In the genomic region with DNA sequence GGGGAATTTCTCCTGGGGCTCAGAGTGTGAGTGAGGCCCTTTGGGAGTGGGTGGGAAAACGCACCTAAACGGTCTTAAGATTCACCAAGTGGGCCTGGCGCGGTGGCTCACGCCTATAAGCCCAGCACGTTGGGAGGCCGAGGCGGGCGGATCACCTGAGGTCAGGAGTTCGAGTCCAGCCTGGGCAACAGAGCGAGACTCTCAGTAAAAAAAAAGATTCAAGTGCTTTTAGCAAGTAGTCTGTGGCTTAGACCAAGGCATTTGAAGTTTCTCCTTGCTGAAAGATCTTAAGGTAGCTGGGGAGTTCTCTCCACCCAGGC, we compare ENCODE assay signal across 7 cellular contexts. TPM values are rescaled to one million over a fixed set of nuclear protein-coding genes. Genes with fewer than 3 reads are reported as not detected.
DNase-seq lines count a peak whose midpoint lies in the region; ATAC-seq lines count a peak whose summit lies in the region.

No MANE protein-coding gene starts in this region.

- no peaks in the 10 kb centered on the region for H3K27me3 ChIP-seq in HUES6 (ENCODE audit: control insufficient read depth, insufficient read depth, low read length)

- H3K27ac ChIP-seq in HUES6 (ENCODE audit: low read depth, low read length), result peak overlapping the region; percentile 90

- H3K9ac ChIP-seq in HUES6 (ENCODE audit: low read length), result peak overlapping the region; percentile 98

- DNase-seq in activated T-helper 2 cell treated with anti-CD3 and anti-CD28 coated beads, Interferon-gamma antibody, Interleukin-2, Interleukin-4, amounts not matched to agents 10 μg/mL and 5 μg/mL and 100 μg/mL, durations not matched to agents 14 hours and 24 hours and 36 hours (ENCODE audit: low spot score), result no peak
- no peak for DNase-seq in stimulated activated naive CD8-positive, alpha-beta T cell treated with anti-CD3 and anti-CD28 coated beads, Interleukin-15, amount 100 ng/mL, for 72 hours
- DNase-seq in stimulated activated CD4-positive, alpha-beta T cell treated with anti-CD3 and anti-CD28 coated beads, Interleukin-12 subunit alpha, Interleukin-12 subunit beta, amount 100 ng/mL, for 4 hours, result no peak

- H3K4me3 ChIP-seq in HUES6 (ENCODE audit: low read depth, low read length), result peak overlapping the region; percentile 72
- H3K4me3 ChIP-seq in iPS-18c (ENCODE audit: insufficient read depth, low read depth, low read length), result peak overlapping the region; percentile 86

- no peak for ATAC-seq in stimulated activated naive CD8-positive, alpha-beta T cell treated with anti-CD3 and anti-CD28 coated beads, Interleukin-15, amount 100 ng/mL, for 72 hours
- no peak for ATAC-seq in HG02840 (IDR thresholded peaks at IDR 0.05; ENCODE audit: low FRiP score, unreplicated experiment)
- no peak for ATAC-seq in GM19452 (IDR thresholded peaks at IDR 0.05; ENCODE audit: unreplicated experiment)

- peak overlapping the region; percentile 93 for H3K27ac Mint-ChIP-seq in activated T-helper 2 cell treated with anti-CD3 and anti-CD28 coated beads, Interferon-gamma antibody, Interleukin-2, Interleukin-4, amounts not matched to agents 10 μg/mL and 5 μg/mL and 100 μg/mL, durations not matched to agents 14 hours and 24 hours and 36 hours
- peak overlapping the region; percentile 97 to 99 for H3K27ac Mint-ChIP-seq in stimulated activated naive CD8-positive, alpha-beta T cell treated with anti-CD3 and anti-CD28 coated beads, Interleukin-15, amount 100 ng/mL, for 72 hours

- intact Hi-C loops in activated T-helper 2 cell treated with anti-CD3 and anti-CD28 coated beads, Interferon-gamma antibody, Interleukin-2, Interleukin-4, amounts not matched to agents 10 μg/mL and 5 μg/mL and 100 μg/mL, durations not matched to agents 14 hours and 24 hours and 36 hours (cut with micrococcal nuclease), result no loop called here

- 0 out of 2 replicates have a peak, but pooled peaks cover 6% of the 10 kb centered on the region for H3K4me1 ChIP-seq in HUES6 (ENCODE audit: control insufficient read depth, insufficient read depth, low read length)

- H3K4me3 Mint-ChIP-seq in activated T-helper 2 cell treated with anti-CD3 and anti-CD28 coated beads, Interferon-gamma antibody, Interleukin-2, Interleukin-4, amounts not matched to agents 10 μg/mL and 5 μg/mL and 100 μg/mL, durations not matched to agents 14 hours and 24 hours and 36 hours (ENCODE audit: low read depth), result peak overlapping the region; percentile 88
- peak overlapping the region; percentile 86 to 92 for H3K4me3 Mint-ChIP-seq in stimulated activated naive CD8-positive, alpha-beta T cell treated with anti-CD3 and anti-CD28 coated beads, Interleukin-15, amount 100 ng/mL, for 72 hours

- H3K9me3 ChIP-seq in HUES6 (ENCODE audit: control insufficient read depth, insufficient read depth, low read depth, low read length), result no peaks in the 10 kb centered on the region
- peaks cover 5% of the 10 kb centered on the region for H3K9me3 ChIP-seq in iPS-18c (ENCODE audit: control insufficient read depth, insufficient read depth, low read length)

- no peaks in the 10 kb centered on the region for H3K9me3 Mint-ChIP-seq in activated T-helper 2 cell treated with anti-CD3 and anti-CD28 coated beads, Interferon-gamma antibody, Interleukin-2, Interleukin-4, amounts not matched to agents 10 μg/mL and 5 μg/mL and 100 μg/mL, durations not matched to agents 14 hours and 24 hours and 36 hours
- no peaks in the 10 kb centered on the region for H3K9me3 Mint-ChIP-seq in stimulated activated naive CD8-positive, alpha-beta T cell treated with anti-CD3 and anti-CD28 coated beads, Interleukin-15, amount 100 ng/mL, for 72 hours

- H3K36me3 Mint-ChIP-seq in activated T-helper 2 cell treated with anti-CD3 and anti-CD28 coated beads, Interferon-gamma antibody, Interleukin-2, Interleukin-4, amounts not matched to agents 10 μg/mL and 5 μg/mL and 100 μg/mL, durations not matched to agents 14 hours and 24 hours and 36 hours (ENCODE audit: low read depth), result peaks cover 66% of the 10 kb centered on the region

- H3K27me3 Mint-ChIP-seq in activated T-helper 2 cell treated with anti-CD3 and anti-CD28 coated beads, Interferon-gamma antibody, Interleukin-2, Interleukin-4, amounts not matched to agents 10 μg/mL and 5 μg/mL and 100 μg/mL, durations not matched to agents 14 hours and 24 hours and 36 hours (ENCODE audit: low read depth), result no peaks in the 10 kb centered on the region
- no peaks in the 10 kb centered on the region for H3K27me3 Mint-ChIP-seq in stimulated activated naive CD8-positive, alpha-beta T cell treated with anti-CD3 and anti-CD28 coated beads, Interleukin-15, amount 100 ng/mL, for 72 hours

- H3K36me3 ChIP-seq in HUES6 (ENCODE audit: control insufficient read depth, insufficient read depth, low read length), result peaks cover 51% of the 10 kb centered on the region

- peaks cover 29% of the 10 kb centered on the region for H3K4me1 Mint-ChIP-seq in activated T-helper 2 cell treated with anti-CD3 and anti-CD28 coated beads, Interferon-gamma antibody, Interleukin-2, Interleukin-4, amounts not matched to agents 10 μg/mL and 5 μg/mL and 100 μg/mL, durations not matched to agents 14 hours and 24 hours and 36 hours (ENCODE audit: low read depth)
- peaks cover 67% of the 10 kb centered on the region for H3K4me1 Mint-ChIP-seq in stimulated activated naive CD8-positive, alpha-beta T cell treated with anti-CD3 and anti-CD28 coated beads, Interleukin-15, amount 100 ng/mL, for 72 hours

RNA-seq across cellular contexts. Expression of gene RPS8, which starts 1.4 kb away (rescaled TPM):
- total RNA-seq in activated T-helper 2 cell treated with anti-CD3 and anti-CD28 coated beads, Interferon-gamma antibody, Interleukin-2, Interleukin-4, amounts not matched to agents 10 μg/mL and 5 μg/mL and 100 μg/mL, durations not matched to agents 14 hours and 24 hours and 36 hours, result 2,328 and 2,356 TPM in 2 replicates

RNA-seq across cellular contexts. Expression of gene BEST4, which starts 11.3 kb away (rescaled TPM):
- 0.91 and 1.7 TPM in 2 replicates for total RNA-seq in activated T-helper 2 cell treated with anti-CD3 and anti-CD28 coated beads, Interferon-gamma antibody, Interleukin-2, Interleukin-4, amounts not matched to agents 10 μg/mL and 5 μg/mL and 100 μg/mL, durations not matched to agents 14 hours and 24 hours and 36 hours

RNA-seq across cellular contexts. Expression of gene PLK3, which starts 23.5 kb away (rescaled TPM):
- 128 and 135 TPM in 2 replicates for total RNA-seq in activated T-helper 2 cell treated with anti-CD3 and anti-CD28 coated beads, Interferon-gamma antibody, Interleukin-2, Interleukin-4, amounts not matched to agents 10 μg/mL and 5 μg/mL and 100 μg/mL, durations not matched to agents 14 hours and 24 hours and 36 hours

RNA-seq across cellular contexts. Expression of gene DYNLT4, which starts 30.4 kb away (rescaled TPM):
- 0.32 TPM in 1 of 2 replicates, not detected in the other for total RNA-seq in activated T-helper 2 cell treated with anti-CD3 and anti-CD28 coated beads, Interferon-gamma antibody, Interleukin-2, Interleukin-4, amounts not matched to agents 10 μg/mL and 5 μg/mL and 100 μg/mL, durations not matched to agents 14 hours and 24 hours and 36 hours

RNA-seq across cellular contexts. Expression of gene BTBD19, which starts 31.6 kb away (rescaled TPM):
- total RNA-seq in activated T-helper 2 cell treated with anti-CD3 and anti-CD28 coated beads, Interferon-gamma antibody, Interleukin-2, Interleukin-4, amounts not matched to agents 10 μg/mL and 5 μg/mL and 100 μg/mL, durations not matched to agents 14 hours and 24 hours and 36 hours, result 17.0 and 19.8 TPM in 2 replicates
